10 cellular contexts compared by ENCODE assay signal in genomic region chr11:111540921-111541208, GRCh38. TPM values are rescaled to one million over a fixed set of nuclear protein-coding genes. Genes with fewer than 3 reads are reported as not detected.
DNase-seq lines count a peak whose midpoint lies in the region; ATAC-seq, FAIRE-seq and TF ChIP-seq lines count a peak whose summit lies in the region.
"Had no signal": no experiment of that assay in that cellular context is flagged by ENCODE, and none has a peak within 500 bp of the region (broad histone marks: within the 10 kb centered on the region; RNA-seq: fewer than 3 reads in every experiment).

No MANE protein-coding gene starts in this region.

- H4K20me1 ChIP-seq in GM23338 (replicated peaks; ENCODE audit: insufficient read depth) (no peaks in the 10 kb centered on the region), PC-3 (ENCODE audit: low read length) (no peaks in the 10 kb centered on the region)

- no peak for TF ChIP-seq CTCF in GM23338 (conservative IDR thresholded peaks at IDR 0.05; ENCODE audit: low read depth in 2 of 2)
- TF ChIP-seq CTCF in PC-3 (conservative IDR thresholded peaks at IDR 0.05; ENCODE audit: low read depth, low read length), result no peak
- TF ChIP-seq CTCF in RWPE1 (conservative IDR thresholded peaks at IDR 0.05; ENCODE audit: low read depth), result no peak

- H3K4me1 Mint-ChIP-seq in GM23338, result peaks cover 25% of the 10 kb centered on the region; the same call in 2 of the 3 replicates
- H3K4me1 Mint-ChIP-seq in activated naive CD8-positive, alpha-beta T cell treated with anti-CD3 and anti-CD28 coated beads for 36 hours, result peaks cover 53% of the 10 kb centered on the region

- H3K36me3 ChIP-seq in GM23338 (ENCODE audit: insufficient read depth) (no peaks in the 10 kb centered on the region), iPS DF 6.9 (ENCODE audit: control insufficient read depth, insufficient read depth, low read length) (no peaks in the 10 kb centered on the region), PC-3 (ENCODE audit: low read depth, low read length) (no peaks in the 10 kb centered on the region)

- H3K9me2 ChIP-seq in GM23338 (ENCODE audit: insufficient read depth) (no peaks in the 10 kb centered on the region; the same call in 1 of the 2 replicates), PC-3 (replicated peaks; ENCODE audit: low read length) (no peaks in the 10 kb centered on the region)

- H3K27me3 Mint-ChIP-seq in GM23338 (ENCODE audit: insufficient read depth, low read depth, poor library complexity), result peaks cover 50% of the 10 kb centered on the region
- peaks cover 44% of the 10 kb centered on the region for H3K27me3 Mint-ChIP-seq in activated naive CD8-positive, alpha-beta T cell treated with anti-CD3 and anti-CD28 coated beads for 36 hours

- ATAC-seq in GM23338, result peak; percentile 31; the same call in 2 of the 3 replicates
- no peak for ATAC-seq in PC-3
- no peak for ATAC-seq in HG03571 (IDR thresholded peaks at IDR 0.05; ENCODE audit: unreplicated experiment)

- intact Hi-C loops in PC-3 (cut with micrococcal nuclease), result no loop called here

- H3K36me3 Mint-ChIP-seq in GM23338 (ENCODE audit: low read depth), result no peaks in the 10 kb centered on the region; the same call in 1 of the 3 replicates
- peaks cover 45% of the 10 kb centered on the region for H3K36me3 Mint-ChIP-seq in activated naive CD8-positive, alpha-beta T cell treated with anti-CD3 and anti-CD28 coated beads for 36 hours

- H3K27me3 ChIP-seq in GM23338 (ENCODE audit: insufficient read depth) (peaks cover 59% of the 10 kb centered on the region), iPS DF 6.9 (ENCODE audit: control insufficient read depth, insufficient read depth, low read length) (peaks cover 26% of the 10 kb centered on the region; the same call in 1 of the 2 replicates), PC-3 (ENCODE audit: low read length) (no peaks in the 10 kb centered on the region)

- H3K4me3 Mint-ChIP-seq in GM23338, result peak overlapping the region; percentile 77
- H3K4me3 Mint-ChIP-seq in activated naive CD8-positive, alpha-beta T cell treated with anti-CD3 and anti-CD28 coated beads for 36 hours, result peak overlapping the region; percentile 86

- DNase-seq in GM23338 (ENCODE audit: low spot score), result no peak
- no peak for DNase-seq in activated naive CD8-positive, alpha-beta T cell treated with anti-CD3 and anti-CD28 coated beads for 36 hours
- no peak for DNase-seq in iPS DF 6.9 (ENCODE audit: low read depth, low spot score)
- no peak for DNase-seq in skeletal muscle cell (ENCODE audit: low read depth)
- no peak for DNase-seq in PC-3
- DNase-seq in RWPE1 (ENCODE audit: low spot score), result no peak
- DNase-seq in GM12892 (ENCODE audit: insufficient read length), result no peak

- H3K79me2 ChIP-seq in GM23338 (replicated peaks; ENCODE audit: insufficient read depth) (no peaks in the 10 kb centered on the region), PC-3 (ENCODE audit: low read length) (no peaks in the 10 kb centered on the region)

- peak overlapping the region; percentile 100 for H2AFZ ChIP-seq in GM23338
- no peak overlapping the region for H2AFZ ChIP-seq in PC-3 (ENCODE audit: low read length)

- H3K27ac ChIP-seq in GM23338 (ENCODE audit: low read depth) (no peak overlapping the region), iPS DF 6.9 (ENCODE audit: low read length) (no peak overlapping the region), PC-3 (ENCODE audit: low read length) (no peak overlapping the region), RWPE1 (no peak overlapping the region)

- H3K4me1 ChIP-seq in GM23338 (ENCODE audit: insufficient read depth) (peaks cover 20% of the 10 kb centered on the region), iPS DF 6.9 (ENCODE audit: control insufficient read depth, insufficient read depth, low read length) (0 out of 2 replicates have a peak, but pooled peaks cover 5% of the 10 kb centered on the region), PC-3 (ENCODE audit: insufficient read depth, low read length) (peaks cover 25% of the 10 kb centered on the region)

- H3K4me2 ChIP-seq in GM23338 (peak overlapping the region; percentile 95), PC-3 (ENCODE audit: low read length) (no peak overlapping the region)

- no CpG with 5 or more reads among the region's 22 CpGs for WGBS in iPS DF 6.9 (ENCODE audit: insufficient coverage, insufficient read length)

- H3K4me3 ChIP-seq in GM23338 (peak overlapping the region; percentile 89), iPS DF 6.9 (ENCODE audit: low read length) (peak overlapping the region; percentile 54), skeletal muscle cell (ENCODE audit: low read depth, low read length) (peak overlapping the region; percentile 74), PC-3 (ENCODE audit: low read length) (no peak overlapping the region)

- H3K9me3 ChIP-seq in iPS DF 6.9 (ENCODE audit: control insufficient read depth, insufficient read depth, low read length), result no peaks in the 10 kb centered on the region
- H3K9me3 ChIP-seq in PC-3 (ENCODE audit: low read length), result no peaks in the 10 kb centered on the region

- no TSS peak for BruUV-seq in PC-3 (replicated peaks; lab: Mats Ljungman, UMichigan)

- H3F3A ChIP-seq in GM23338 (replicated peaks; ENCODE audit: low read depth) (no peaks in the 10 kb centered on the region), PC-3 (ENCODE audit: low read length, unreplicated experiment) (no peaks in the 10 kb centered on the region)

- no peak for TF ChIP-seq POLR2A in GM12892 (IDR thresholded peaks at IDR 0.05; ENCODE audit: low read depth, low read length)

- POLR2A ChIA-PET in PC-3 (lab: Charles Lee; ENCODE audit: unreplicated experiment) (no interaction called here), RWPE1 (lab: Yijun Ruan, JAX; ENCODE audit: low non-redundant PET) (no interaction called here)

- no peak overlapping the region for H3K9ac ChIP-seq in PC-3 (ENCODE audit: low read length)

- no peak for FAIRE-seq in GM12892 (lab: Jason Lieb, UNC)
- FAIRE-seq: islet of Langerhans had no signal

- CTCF ChIA-PET in PC-3 (lab: Charles Lee), result no interaction called here
- CTCF ChIA-PET in RWPE1 (lab: Yijun Ruan, JAX), result interaction anchor here (0.9 kb wide), 1 partner anchor 14 kb away, joined by 3 read pairs; no protein-coding TSS in a partner anchor

- no peaks in the 10 kb centered on the region; the same call in 2 of the 3 replicates for H3K9me3 Mint-ChIP-seq in GM23338
- H3K9me3 Mint-ChIP-seq in activated naive CD8-positive, alpha-beta T cell treated with anti-CD3 and anti-CD28 coated beads for 36 hours, result no peaks in the 10 kb centered on the region

- H3K27ac Mint-ChIP-seq in GM23338, result no peak overlapping the region
- H3K27ac Mint-ChIP-seq in activated naive CD8-positive, alpha-beta T cell treated with anti-CD3 and anti-CD28 coated beads for 36 hours, result peak overlapping the region; percentile 78

RNA-seq across cellular contexts. Expression of gene LAYN, which starts 0.3 kb away (rescaled TPM):
- total RNA-seq in GM23338 (2014; rRNA removed; shearing (Covaris generic)), result 4.3 and 6.8 TPM in 2 replicates
- 6.8 and 7.9 TPM in 2 replicates for polyA plus RNA-seq in GM23338 (2016; fragmentation: Nextera tagmentation; extraction: Ambion mirVana)
- 10 to 100 TPM; 57.4 to 63.2 TPM for total RNA-seq in activated naive CD8-positive, alpha-beta T cell treated with anti-CD3 and anti-CD28 coated beads for 36 hours
- total RNA-seq in PC-3 (2014; rRNA removed), result 0.47 TPM in 1 of 2 replicates, not detected in the other
- polyA plus RNA-seq in GM12892 (2012; ENCODE audit: missing spikeins), result 0.49 TPM

RNA-seq across cellular contexts. Expression of gene HOATZ, which starts 26.3 kb away (rescaled TPM):
- total RNA-seq in GM23338 (2014; rRNA removed; shearing (Covaris generic)), result not detected in 2 replicates
- polyA plus RNA-seq in GM23338 (2016; fragmentation: Nextera tagmentation; extraction: Ambion mirVana), result not detected in 2 replicates
- total RNA-seq in activated naive CD8-positive, alpha-beta T cell treated with anti-CD3 and anti-CD28 coated beads for 36 hours, result not detected
- total RNA-seq in PC-3 (2014; rRNA removed), result not detected in 2 replicates
- polyA plus RNA-seq in GM12892 (2012; ENCODE audit: missing spikeins), result not detected
- total RNA-seq: T-helper 1 cell treated with Interleukin-12 subunit alpha and Interleukin-12 subunit beta and Interleukin-4 antibody, amounts not matched to agents 30 ng/mL and 1 ng/mL, for 36 hours had no signal

RNA-seq across cellular contexts. Expression of gene BTG4, which starts 28.7 kb away (rescaled TPM):
- 0.31 TPM in 1 of 2 replicates, not detected in the other for total RNA-seq in GM23338 (2014; rRNA removed; shearing (Covaris generic))
- 0.21 TPM in 1 of 2 replicates, not detected in the other for polyA plus RNA-seq in GM23338 (2016; fragmentation: Nextera tagmentation; extraction: Ambion mirVana)
- total RNA-seq in activated naive CD8-positive, alpha-beta T cell treated with anti-CD3 and anti-CD28 coated beads for 36 hours, result under 1 TPM; 0.30 to 0.62 TPM
- total RNA-seq in PC-3 (2014; rRNA removed), result not detected in 2 replicates
- polyA plus RNA-seq in GM12892 (2012; ENCODE audit: missing spikeins), result not detected
- total RNA-seq: T-helper 1 cell treated with Interleukin-12 subunit alpha and Interleukin-12 subunit beta and Interleukin-4 antibody, amounts not matched to agents 30 ng/mL and 1 ng/mL, for 36 hours had no signal
